Comparison of ENCODE assay signal across 15 cellular contexts in the genomic region with DNA sequence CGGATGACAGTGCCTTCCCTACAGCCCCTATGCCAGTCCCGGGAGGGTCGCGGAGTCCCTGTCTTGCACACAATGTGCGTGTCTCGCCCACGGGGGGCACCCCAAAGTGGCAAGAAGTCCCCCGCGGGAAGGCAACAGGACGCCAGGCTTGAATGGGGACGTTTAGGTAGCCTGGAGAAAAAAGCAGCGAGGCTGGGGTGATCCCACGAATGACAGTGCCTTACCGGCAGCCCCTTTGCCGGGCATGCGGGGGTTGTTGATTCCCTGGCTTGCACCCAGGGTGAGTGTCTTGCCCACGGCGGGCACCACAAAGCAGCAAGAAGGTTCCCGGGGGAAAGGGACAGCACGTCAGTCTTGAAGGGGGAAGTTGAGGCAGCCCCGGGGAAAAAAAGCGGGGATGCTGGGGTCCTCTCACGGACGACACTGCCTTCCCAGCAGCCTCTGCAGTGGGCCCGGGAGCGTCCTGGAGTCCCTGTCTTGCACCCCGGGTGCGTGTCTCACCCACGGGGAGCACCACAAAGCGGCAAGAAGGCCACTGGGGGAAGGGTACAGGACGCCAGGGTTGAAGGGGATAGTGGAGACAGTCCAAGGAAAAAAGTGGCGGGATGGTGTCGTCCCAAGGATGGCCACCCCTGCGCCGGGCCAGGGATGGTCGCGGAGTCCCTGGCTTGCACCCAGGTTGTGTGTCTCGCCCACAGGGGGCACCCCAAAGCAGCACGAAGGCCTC.
A peak's percentile ranks its signal among the peaks of the same experiment; 100 is the strongest.
DNase-seq lines count a peak whose midpoint lies in the region; ATAC-seq and TF ChIP-seq lines count a peak whose summit lies in the region.
"Had no signal": no experiment of that assay in that cellular context is flagged by ENCODE, and none has a peak within 500 bp of the region (broad histone marks: within the 10 kb centered on the region; RNA-seq: fewer than 3 reads in every experiment).

No MANE protein-coding gene starts in this region.

- H3K9me3 Mint-ChIP-seq in osteocyte (ENCODE audit: unreplicated experiment) = peaks cover 17% of the 10 kb centered on the region

- no peak for TF ChIP-seq POLR2A in esophagus muscularis mucosa (IDR thresholded peaks at IDR 0.05; ENCODE audit: low read depth)
- TF ChIP-seq POLR2A in sigmoid colon (IDR thresholded peaks at IDR 0.05) = no peak

- TF ChIP-seq CTCF in esophagus muscularis mucosa (IDR thresholded peaks at IDR 0.05) = no peak
- TF ChIP-seq CTCF in osteocyte (IDR thresholded peaks at IDR 0.05) = no peak
- TF ChIP-seq CTCF in sigmoid colon (IDR thresholded peaks at IDR 0.05) = no peak

- H3K4me3 ChIP-seq in H7 (ENCODE audit: insufficient read depth, low read depth, low read length) = no peak overlapping the region
- no peak overlapping the region for H3K4me3 ChIP-seq in esophagus muscularis mucosa
- H3K4me3 ChIP-seq in sigmoid colon = no peak overlapping the region
- H3K4me3 ChIP-seq: BLaER1 had no signal

- no peaks in the 10 kb centered on the region for H3K36me3 Mint-ChIP-seq in osteocyte (ENCODE audit: unreplicated experiment)
- H3K36me3 Mint-ChIP-seq: CD8-positive, alpha-beta memory T cell had no signal

- H3K4me1 Mint-ChIP-seq in osteocyte (ENCODE audit: unreplicated experiment) = no peaks in the 10 kb centered on the region
- H3K4me1 Mint-ChIP-seq: CD8-positive, alpha-beta memory T cell had no signal

- H3K27me3 ChIP-seq in H7 (ENCODE audit: control insufficient read depth, insufficient read depth, low read length) (no peaks in the 10 kb centered on the region), esophagus muscularis mucosa (peaks cover 0 to 7% (median 0%) of the 10 kb centered on the region in 4 donors), sigmoid colon (no peaks in the 10 kb centered on the region)
- H3K27me3 ChIP-seq: BLaER1 had no signal

- H3K9me3 ChIP-seq in esophagus muscularis mucosa = peaks cover 0 to 9% (median 4%) of the 10 kb centered on the region in 4 donors
- H3K9me3 ChIP-seq in sigmoid colon = no peaks in the 10 kb centered on the region

- TF ChIP-seq EP300 in esophagus muscularis mucosa (IDR thresholded peaks at IDR 0.05) = no peak
- TF ChIP-seq EP300 in sigmoid colon (IDR thresholded peaks at IDR 0.05) = no peak

- H3K27ac ChIP-seq in esophagus muscularis mucosa (replicated peaks in 1 of 4) (no peak overlapping the region), sigmoid colon (no peak overlapping the region)
- H3K27ac ChIP-seq: 22Rv1, BLaER1, HL-60 had no signal

- H3K4me3 Mint-ChIP-seq in osteocyte (ENCODE audit: unreplicated experiment) = no peak overlapping the region
- H3K4me3 Mint-ChIP-seq: CD8-positive, alpha-beta memory T cell had no signal

- ATAC-seq in GM21786 (IDR thresholded peaks at IDR 0.05; ENCODE audit: unreplicated experiment) = no peak
- ATAC-seq: HCT116 had no signal

- intact Hi-C loops in esophagus muscularis mucosa (cut with DNase I) = no loop called here
- intact Hi-C loops in sigmoid colon (cut with DNase I) = no loop called here

- H3K27ac Mint-ChIP-seq in osteocyte (ENCODE audit: unreplicated experiment) = no peak overlapping the region

- H3K36me3 ChIP-seq in H7 (replicated peaks; ENCODE audit: control insufficient read depth, insufficient read depth, low read length) (no peaks in the 10 kb centered on the region), esophagus muscularis mucosa (no peaks in the 10 kb centered on the region), sigmoid colon (no peaks in the 10 kb centered on the region)
- H3K36me3 ChIP-seq: BLaER1 had no signal

- H3K27me3 Mint-ChIP-seq in osteocyte (ENCODE audit: unreplicated experiment) = no peaks in the 10 kb centered on the region
- H3K27me3 Mint-ChIP-seq: CD8-positive, alpha-beta memory T cell had no signal

- WGBS in esophagus muscularis mucosa = 85% methylated on average over 37 of the region's 39 CpGs
- 88 to 94% methylated on average over 39 of the region's 39 CpGs for WGBS in sigmoid colon, 2 donors

- DNase-seq in DMS53 (lab: John Stamatoyannopoulos, UW) (peak; percentile 39), DMS53 treated with DMSO at 0.1 percent for 48 hours (lab: John Stamatoyannopoulos, UW; ENCODE audit: unreplicated experiment) (no peak), H7 (peak; percentile 4), esophagus muscularis mucosa (ENCODE audit: extremely low spot score) (peak; percentile 85), osteocyte (ENCODE audit: extremely low spot score, unreplicated experiment) (peak; percentile 82), sigmoid colon (no peak), NCI-H1048 (lab: John Stamatoyannopoulos, UW) (no peak)
- DNase-seq: AML-193; Caco-2; CD8-positive, alpha-beta memory T cell had no signal

- H3K4me1 ChIP-seq in esophagus muscularis mucosa (no peaks in the 10 kb centered on the region), sigmoid colon (no peaks in the 10 kb centered on the region)
- H3K4me1 ChIP-seq: BLaER1, Caco-2 had no signal

Comparison
In these comparisons a context has a peak if more than half of its experiments do, and no peak if none do; other contexts are left out.
1. DNase-seq: peak in DMS53 (single experiment), H7 (single experiment), esophagus muscularis mucosa (single experiment) and osteocyte (single experiment); none in DMS53 treated with DMSO at 0.1 percent for 48 hours (single experiment), sigmoid colon (single experiment) and NCI-H1048 (single experiment).